ENCODE assay signal across 8 cellular contexts in genomic region chr12:6195665-6196535, GRCh38. TPM values are rescaled to one million over a fixed set of nuclear protein-coding genes. Genes with fewer than 3 reads are reported as not detected.
A peak's percentile ranks its signal among the peaks of the same experiment; 100 is the strongest.
DNase-seq lines count a peak whose midpoint lies in the region; ATAC-seq and TF ChIP-seq lines count a peak whose summit lies in the region.

No MANE protein-coding gene starts in this region.

- H3K23me2 ChIP-seq in H9 (ENCODE audit: insufficient read length, low read depth, low read length, poor library complexity, severe bottlenecking): peaks cover 11% of the 10 kb centered on the region

- CTCF ChIA-PET in CD4-positive, alpha-beta T cell (lab: Charles Lee): interaction anchor here (0.6 to 2.3 kb wide), 18 partner anchors 8 to 340 kb away, joined by 3 to 27 read pairs (median 4); no protein-coding TSS in a partner anchor
- CTCF ChIA-PET in activated CD4-positive, alpha-beta memory T cell treated with anti-CD3 and anti-CD28 coated beads, Interleukin-2, amount 10 ng/mL, durations not matched to agents 7 days and 5 days (lab: Charles Lee): interaction anchor here (0.7 to 6.1 kb wide), 28 partner anchors 9 to 120 kb away, joined by 3 to 92 read pairs (median 4); no protein-coding TSS in a partner anchor

- H4K91ac ChIP-seq in H9 (ENCODE audit: insufficient read length, low read depth, low read length): no peak overlapping the region

- no peak overlapping the region for H3K4me3 Mint-ChIP-seq in CD4-positive, alpha-beta T cell
- H3K4me3 Mint-ChIP-seq in H9: no peak overlapping the region
- no peak overlapping the region for H3K4me3 Mint-ChIP-seq in activated CD4-positive, alpha-beta memory T cell treated with anti-CD3 and anti-CD28 coated beads, Interleukin-2, amount 10 ng/mL, durations not matched to agents 7 days and 5 days

- H3K18ac ChIP-seq in H9 (ENCODE audit: insufficient read length, low read depth, low read length): peak overlapping the region; percentile 6
- no peak overlapping the region for H3K18ac ChIP-seq in mesendoderm (ENCODE audit: low read length)

- H4K5ac ChIP-seq in H9 (ENCODE audit: insufficient read length, low read depth, low read length): no peak overlapping the region
- no peak overlapping the region for H4K5ac ChIP-seq in mesendoderm (ENCODE audit: low read length)

- POLR2A ChIA-PET in CD4-positive, alpha-beta T cell (lab: Charles Lee): interaction anchor here (0.9 to 1.0 kb wide), 3 partner anchors 55 to 83 kb away, joined by 6 to 7 read pairs (median 6); no protein-coding TSS in a partner anchor
- POLR2A ChIA-PET in activated CD4-positive, alpha-beta memory T cell treated with anti-CD3 and anti-CD28 coated beads, Interleukin-2, amount 10 ng/mL, durations not matched to agents 7 days and 5 days (lab: Charles Lee): interaction anchor here (0.7 to 0.8 kb wide), 2 partner anchors 83 to 90 kb away, joined by 3 to 4 read pairs; no protein-coding TSS in a partner anchor

- H3K4me1 Mint-ChIP-seq in CD4-positive, alpha-beta T cell (ENCODE audit: low read depth): peaks cover under 1% of the 10 kb centered on the region
- peaks cover 55 to 60% of the 10 kb centered on the region in 2 experiments for H3K4me1 Mint-ChIP-seq in H9
- H3K4me1 Mint-ChIP-seq in activated CD4-positive, alpha-beta memory T cell treated with anti-CD3 and anti-CD28 coated beads, Interleukin-2, amount 10 ng/mL, durations not matched to agents 7 days and 5 days: peaks cover 11% of the 10 kb centered on the region

- no peak overlapping the region for H2BK20ac ChIP-seq in H9 (ENCODE audit: low read depth, low read length, poor library complexity, severe bottlenecking)

- H3K27ac Mint-ChIP-seq in CD4-positive, alpha-beta T cell: no peak overlapping the region
- peak overlapping the region in 1 of 3 experiments; percentile 34; a peak in 1 of 7 replicates for H3K27ac Mint-ChIP-seq in H9
- no peak overlapping the region for H3K27ac Mint-ChIP-seq in activated CD4-positive, alpha-beta memory T cell treated with anti-CD3 and anti-CD28 coated beads, Interleukin-2, amount 10 ng/mL, durations not matched to agents 7 days and 5 days

- TF ChIP-seq CTCF in CD4-positive, alpha-beta T cell (IDR thresholded peaks at IDR 0.05): peak; percentile 92
- peak; percentile 96 for TF ChIP-seq CTCF in H9 (conservative IDR thresholded peaks at IDR 0.05)

- no peaks in the 10 kb centered on the region for H3K9me3 Mint-ChIP-seq in CD4-positive, alpha-beta T cell
- no peaks in the 10 kb centered on the region for H3K9me3 Mint-ChIP-seq in H9
- H3K9me3 Mint-ChIP-seq in activated CD4-positive, alpha-beta memory T cell treated with anti-CD3 and anti-CD28 coated beads, Interleukin-2, amount 10 ng/mL, durations not matched to agents 7 days and 5 days: no peaks in the 10 kb centered on the region

- DNase-seq in CD4-positive, alpha-beta T cell: peak; percentile 52 to 79 (median 66)
- DNase-seq in H9 (peak; percentile 96), NCI-H460 (ENCODE audit: extremely low read depth, low read depth) (peak; percentile 76), mesendoderm (peak; percentile 94)
- peak; percentile 72 for DNase-seq in activated CD4-positive, alpha-beta memory T cell treated with anti-CD3 and anti-CD28 coated beads, Interleukin-2, amount 10 ng/mL, durations not matched to agents 7 days and 5 days
- peak; percentile 67 for DNase-seq in effector CD8-positive, alpha-beta T cell (lab: John Stamatoyannopoulos, UW)
- DNase-seq in stimulated activated CD8-positive, alpha-beta memory T cell treated with anti-CD3 and anti-CD28 coated beads, Interleukin-12 subunit alpha, Interleukin-12 subunit beta, amount 100 ng/mL, for 4 hours (ENCODE audit: low read depth): peak; percentile 54

- H3K14ac ChIP-seq in H9 (ENCODE audit: insufficient read depth, low read length): no peak overlapping the region

- ATAC-seq in CD4-positive, alpha-beta T cell (ENCODE audit: poor library complexity): peak; percentile 80
- no peak for ATAC-seq in GM19023 (IDR thresholded peaks at IDR 0.05; ENCODE audit: unreplicated experiment)

- WGBS in H9 (ENCODE audit: extremely low coverage, insufficient read length, low lambda C conversion rate): no CpG with 5 or more reads among the region's 10 CpGs
- WGBS in mesendoderm (ENCODE audit: extremely low coverage, insufficient coverage, low lambda C conversion rate): no CpG with 5 or more reads among the region's 10 CpGs

- H3K23ac ChIP-seq in H9 (ENCODE audit: insufficient read length, low read depth, low read length) (no peak overlapping the region), mesendoderm (ENCODE audit: low read length) (no peak overlapping the region)

- H2BK12ac ChIP-seq in H9 (ENCODE audit: insufficient read length, low read depth, low read length): no peak overlapping the region

- H2BK15ac ChIP-seq in H9 (ENCODE audit: low read depth, low read length) (no peak overlapping the region), mesendoderm (replicated peaks; ENCODE audit: low read depth) (no peak overlapping the region)

- H3K56ac ChIP-seq in H9 (ENCODE audit: insufficient read length, low read depth, low read length) (no peak overlapping the region), mesendoderm (ENCODE audit: low read length) (peak overlapping the region; percentile 61)

- H3K27me3 Mint-ChIP-seq in CD4-positive, alpha-beta T cell: peaks cover 8% of the 10 kb centered on the region
- peaks cover 13% of the 10 kb centered on the region for H3K27me3 Mint-ChIP-seq in H9 (ENCODE audit: low read depth)
- peaks cover 49% of the 10 kb centered on the region for H3K27me3 Mint-ChIP-seq in activated CD4-positive, alpha-beta memory T cell treated with anti-CD3 and anti-CD28 coated beads, Interleukin-2, amount 10 ng/mL, durations not matched to agents 7 days and 5 days

- no peaks in the 10 kb centered on the region for H3K9me3 ChIP-seq in CD4-positive, alpha-beta T cell (ENCODE audit: control insufficient read depth, low read length)
- H3K9me3 ChIP-seq in H9 (ENCODE audit: control insufficient read depth, low read depth, low read length): no peaks in the 10 kb centered on the region

- H4K8ac ChIP-seq in H9 (replicated peaks; ENCODE audit: insufficient read length, low read depth, low read length) (no peak overlapping the region), mesendoderm (ENCODE audit: low read depth, low read length) (no peak overlapping the region)

- H3K4ac ChIP-seq in H9 (ENCODE audit: low read depth, low read length) (no peak overlapping the region), mesendoderm (ENCODE audit: low read depth, low read length) (no peak overlapping the region)

- H3T11ph ChIP-seq in H9 (ENCODE audit: low read length): no peak overlapping the region

- no peak overlapping the region for H3K27ac ChIP-seq in CD4-positive, alpha-beta T cell (ENCODE audit: low read depth, low read length)
- no peak overlapping the region for H3K27ac ChIP-seq in H9 (ENCODE audit: insufficient read length, low read depth, low read length)
- no peak overlapping the region for H3K27ac ChIP-seq in mesendoderm (ENCODE audit: low read depth, low read length)

- H3K9ac ChIP-seq in H9 (ENCODE audit: extremely low read depth, insufficient read length, low read length) (no peak overlapping the region), mesendoderm (ENCODE audit: low read length) (peak overlapping the region; percentile 27)

- no peaks in the 10 kb centered on the region for H3K36me3 Mint-ChIP-seq in CD4-positive, alpha-beta T cell (ENCODE audit: low read depth)
- H3K36me3 Mint-ChIP-seq in H9 (ENCODE audit: insufficient read depth in 1 of 3, low read depth in 3 of 3): no peaks in the 10 kb centered on the region
- H3K36me3 Mint-ChIP-seq in activated CD4-positive, alpha-beta memory T cell treated with anti-CD3 and anti-CD28 coated beads, Interleukin-2, amount 10 ng/mL, durations not matched to agents 7 days and 5 days (ENCODE audit: low read depth): no peaks in the 10 kb centered on the region

- H2BK120ac ChIP-seq in H9 (ENCODE audit: low read depth, low read length, poor library complexity, severe bottlenecking) (no peak overlapping the region), mesendoderm (ENCODE audit: low read depth, low read length) (no peak overlapping the region)

- H3K4me2 ChIP-seq in H9 (ENCODE audit: insufficient read depth, insufficient read length, low read length) (no peak overlapping the region), mesendoderm (ENCODE audit: low read length) (no peak overlapping the region)

- no peak overlapping the region for H2AK5ac ChIP-seq in H9 (ENCODE audit: insufficient read length, low read length)
- peak overlapping the region; percentile 78 for H2AK5ac ChIP-seq in mesendoderm (ENCODE audit: low read length)

- peaks cover 10% of the 10 kb centered on the region for H3K27me3 ChIP-seq in CD4-positive, alpha-beta T cell (ENCODE audit: control insufficient read depth, insufficient read depth, low read length)
- H3K27me3 ChIP-seq in H9 (ENCODE audit: insufficient read depth, low read length): no peaks in the 10 kb centered on the region
- H3K27me3 ChIP-seq in mesendoderm (ENCODE audit: insufficient read depth, low read length, poor library complexity): no peaks in the 10 kb centered on the region

- H3K36me3 ChIP-seq in mesendoderm (ENCODE audit: control insufficient read depth, insufficient read depth, low read length): no peaks in the 10 kb centered on the region

- H3K79me2 ChIP-seq in H9 (ENCODE audit: insufficient read depth, low read length) (no peaks in the 10 kb centered on the region), mesendoderm (ENCODE audit: control insufficient read depth, insufficient read depth, low read length) (no peaks in the 10 kb centered on the region)

- intact Hi-C loops in CD4-positive, alpha-beta T cell (cut with DNase I, micrococcal nuclease): loop anchor here (1.0 to 5.0 kb wide), 4 partner anchors 36 to 133 kb away; no protein-coding TSS in a partner anchor

- no peaks in the 10 kb centered on the region for H4K20me1 ChIP-seq in H9 (ENCODE audit: control insufficient read depth, insufficient read depth, insufficient read length)

- H3K79me1 ChIP-seq in H9 (ENCODE audit: insufficient read depth, low read depth, low read length, poor library complexity, severe bottlenecking): no peaks in the 10 kb centered on the region
- H3K79me1 ChIP-seq in mesendoderm (ENCODE audit: low read length): no peaks in the 10 kb centered on the region

- H3K4me3 ChIP-seq in mesendoderm (ENCODE audit: low read length): no peak overlapping the region

- H3K4me1 ChIP-seq in H9 (ENCODE audit: insufficient read depth, low read length): peaks cover 15% of the 10 kb centered on the region; the same call in 1 of the 2 replicates
- peaks cover 2% of the 10 kb centered on the region for H3K4me1 ChIP-seq in mesendoderm (ENCODE audit: control insufficient read depth, low read depth, low read length)

- no peak overlapping the region for H2AFZ ChIP-seq in H9 (ENCODE audit: low read length)

- H2BK5ac ChIP-seq in H9 (ENCODE audit: insufficient read length, low read length) (no peak overlapping the region), mesendoderm (ENCODE audit: low read length) (no peak overlapping the region)

RNA-seq across cellular contexts. Expression of gene CD9, which starts 4.3 kb away (rescaled TPM):
- under 1 TPM; 0.36 to 0.66 TPM for total RNA-seq in CD4-positive, alpha-beta T cell
- total RNA-seq in H9 (2021): 131 and 132 TPM in 2 replicates
- 38.8 and 43.6 TPM in 2 replicates for total RNA-seq in NCI-H460 (2014; rRNA removed; shearing (Covaris generic))
- 69.6 and 76.9 TPM in 2 replicates for polyA plus RNA-seq in NCI-H460 (2014; cell fraction: nucleus; rRNA removed)
- total RNA-seq in activated CD4-positive, alpha-beta memory T cell treated with anti-CD3 and anti-CD28 coated beads, Interleukin-2, amount 10 ng/mL, durations not matched to agents 7 days and 5 days: 1 to 10 TPM in 1 of 2 experiments, under 1 TPM in 1; 0.90 to 1.0 TPM
- polyA plus RNA-seq in mesendoderm (2013, experiment 1 of 2): 228 TPM
- polyA plus RNA-seq in mesendoderm (2013, experiment 2 of 2): 229 TPM

Comparison
In these comparisons a context has a peak if more than half of its experiments do, and no peak if none do; other contexts are left out.
1. RNA of gene CD9, which starts 4.3 kb away (total RNA-seq): 131 to 132 TPM in H9 and 38.8 to 43.6 TPM in NCI-H460; 0.90 to 1.0 TPM in activated CD4-positive, alpha-beta memory T cell treated with anti-CD3 and anti-CD28 coated beads, Interleukin-2, amount 10 ng/mL, durations not matched to agents 7 days and 5 days and 0.36 to 0.66 TPM in CD4-positive, alpha-beta T cell; every median in the first group is over 10 times any median in the second.
2. Peak in every context shown above with its lines, with median percentiles within 50 percentile points of each other: DNase-seq.